18 cellular contexts compared by ENCODE assay signal in genomic region chr7:91628742-91629141, GRCh38.
A peak's percentile ranks its signal among the peaks of the same experiment; 100 is the strongest.
DNase-seq lines count a peak whose midpoint lies in the region; ATAC-seq, FAIRE-seq and TF ChIP-seq lines count a peak whose summit lies in the region.
"Had no signal": no experiment of that assay in that cellular context is flagged by ENCODE, and none has a peak within 500 bp of the region (broad histone marks: within the 10 kb centered on the region; RNA-seq: fewer than 3 reads in every experiment).

No MANE protein-coding gene starts in this region.

- intact Hi-C loops in A673 (cut with micrococcal nuclease; ENCODE audit: unreplicated experiment), result no loop called here

- H3K27ac ChIP-seq in A673 (ENCODE audit: low read depth, low read length, poor library complexity, severe bottlenecking) (no peak overlapping the region), HEK293 (ENCODE audit: extremely low read depth, low read depth, low read length) (no peak overlapping the region)
- H3K27ac ChIP-seq: psoas muscle had no signal

- H3K36me3 ChIP-seq in A673 (ENCODE audit: insufficient read depth, low read length, poor library complexity, severe bottlenecking), result no peaks in the 10 kb centered on the region
- no peaks in the 10 kb centered on the region for H3K36me3 ChIP-seq in HEK293 (ENCODE audit: control insufficient read depth in 2 of 2, insufficient read depth in 1 of 2, low read length in 2 of 2)

- no peak for TF ChIP-seq POLR2A in H54 (IDR thresholded peaks at IDR 0.05; ENCODE audit: low read depth, low read length)

- DNase-seq in A673 (ENCODE audit: low spot score), result peak; percentile 68
- DNase-seq in glomerular endothelial cell (ENCODE audit: extremely low read depth, low read depth, low spot score), result peak; percentile 52
- DNase-seq in NCI-H187 treated with DMSO at 0.1 percent for 48 hours (lab: John Stamatoyannopoulos, UW), result no peak
- DNase-seq in GM10248 (ENCODE audit: extremely low spot score), result no peak
- DNase-seq in H54 (ENCODE audit: insufficient read length, low spot score), result no peak
- DNase-seq: activated CD4-positive, CD25-positive, alpha-beta regulatory T cell; activated CD8-positive, alpha-beta memory T cell treated with anti-CD3 and anti-CD28 coated beads, Interleukin-2, amount 50 U/mL, for 4 hours; activated naive CD4-positive, alpha-beta T cell; AML-193; KG1; naive B cell; NCI-H1417 treated with DMSO at 0.1 percent for 48 hours; NCI-H526 treated with DMSO at 0.1 percent for 48 hours; psoas muscle; stimulated activated CD4-positive, alpha-beta T cell treated with anti-CD3 and anti-CD28 coated beads, Interleukin-15, amount 100 ng/mL, for 24 hours had no signal

- ATAC-seq in SK-N-SH treated with all-trans-retinoic acid at 6 μM for 48 hours (no peak), HG02852 (IDR thresholded peaks at IDR 0.05; ENCODE audit: unreplicated experiment) (no peak)
- ATAC-seq: psoas muscle had no signal

- TF ChIP-seq CTCF in A673 (conservative IDR thresholded peaks at IDR 0.05; ENCODE audit: low read depth, low read length) (no peak), HEK293 (tag by site-specific recombination; IDR thresholded peaks at IDR 0.05) (no peak), GM10248 (IDR thresholded peaks at IDR 0.05; ENCODE audit: control extremely low read depth, extremely low read depth, low read depth, missing control alignments) (no peak)

- POLR2A ChIA-PET in A673 (lab: Charles Lee; ENCODE audit: low non-redundant PET) (no interaction called here), HEK293 (lab: Yijun Ruan, JAX) (no interaction called here), GM10248 (lab: Yijun Ruan, JAX) (no interaction called here)

- FAIRE-seq in H54 (lab: Jason Lieb, UNC), result no peak

- H3K4me3 ChIP-seq in A673 (ENCODE audit: low read depth, low read length, poor library complexity, severe bottlenecking), result no peak overlapping the region
- H3K4me3 ChIP-seq in HEK293 (ENCODE audit: low read depth, low read length), result no peak overlapping the region
- H3K4me3 ChIP-seq: psoas muscle had no signal

- peaks cover 27% of the 10 kb centered on the region for H3K4me1 ChIP-seq in A673 (ENCODE audit: insufficient read depth, low read length, poor library complexity, severe bottlenecking)
- H3K4me1 ChIP-seq in HEK293 (ENCODE audit: control insufficient read depth, insufficient read depth, low read length), result peaks cover 7% of the 10 kb centered on the region; the same call in 1 of the 2 replicates
- H3K4me1 ChIP-seq: psoas muscle had no signal

- BruUV-seq in A673 (replicated peaks; lab: Mats Ljungman, UMichigan), result no TSS peak

- H3K27me3 ChIP-seq in A673 (replicated peaks; ENCODE audit: insufficient read depth, low read depth, low read length, poor library complexity), result no peaks in the 10 kb centered on the region

- CTCF ChIA-PET in A673 (lab: Charles Lee), result no interaction called here
- CTCF ChIA-PET in HEK293 (lab: Yijun Ruan, JAX), result interaction anchor here (0.7 to 1.0 kb wide), 2 partner anchors 539 to 592 kb away, joined by 3 read pairs; no protein-coding TSS in a partner anchor
- CTCF ChIA-PET in GM10248 (lab: Yijun Ruan, JAX), result no interaction called here

- H3K9me3 ChIP-seq in A673 (ENCODE audit: low read depth, low read length, poor library complexity, severe bottlenecking), result no peaks in the 10 kb centered on the region
- H3K9me3 ChIP-seq in HEK293 (ENCODE audit: control insufficient read depth, insufficient read depth, low read depth, low read length), result no peaks in the 10 kb centered on the region
- H3K9me3 ChIP-seq: psoas muscle had no signal

TF ChIP-seq in HEK293, 187 proteins besides CTCF, POLR2A, EP300 and RAD21:
- peak; percentile 51; the same call in 1 of the 2 replicates for TF ChIP-seq PRDM6 (tag by site-specific recombination; IDR thresholded peaks at IDR 0.05)
- TF ChIP-seq ZNF37A (tag by site-specific recombination; IDR thresholded peaks at IDR 0.05), result no peak
- TF ChIP-seq FEZF1 (tag by site-specific recombination; IDR thresholded peaks at IDR 0.05), result peak; percentile 67

TF ChIP-seq in SK-N-SH treated with all-trans-retinoic acid at 6 μM for 48 hours, 23 proteins besides CTCF, POLR2A, EP300 and RAD21:
- TF ChIP-seq PATZ1 (CRISPR knock-in tag; IDR thresholded peaks at IDR 0.05; ENCODE audit: borderline replicate concordance) (no peak), BACH2 (CRISPR knock-in tag; IDR thresholded peaks at IDR 0.05; ENCODE audit: borderline replicate concordance) (no peak), ISL1 (CRISPR knock-in tag; IDR thresholded peaks at IDR 0.05) (peak; percentile 47)

Comparison
In these comparisons a context has a peak if more than half of its experiments do, and no peak if none do; other contexts are left out.
1. DNase-seq: peak in A673 (single experiment) and glomerular endothelial cell (single experiment); none in NCI-H187 treated with DMSO at 0.1 percent for 48 hours (single experiment), GM10248 (single experiment) and H54 (single experiment).